In genomic region chr2:130778781-130779180, GRCh38 we compare ENCODE assay signal across 10 cellular contexts. TPM values are rescaled to one million over a fixed set of nuclear protein-coding genes. Genes with fewer than 3 reads are reported as not detected.
"Had no signal": no experiment of that assay in that cellular context is flagged by ENCODE, and none has a peak within 500 bp of the region (broad histone marks: within the 10 kb centered on the region; RNA-seq: fewer than 3 reads in every experiment).

No MANE protein-coding gene starts in this region.

- DNase-seq: GM23248, GOT3, H7, HFFc6 had no signal

- H3K27ac Mint-ChIP-seq: HFFc6, IgD-negative memory B cell had no signal

- H3K27ac ChIP-seq: GM23248, HL-60 had no signal

- H3K4me3 ChIP-seq: GM23248, HAP-1 had no signal

- H3K4me3 Mint-ChIP-seq: HFFc6, IgD-negative memory B cell had no signal

- FAIRE-seq: HepG2 had no signal

- H3K36me3 ChIP-seq: HAP-1 had no signal

- H3K9me3 ChIP-seq: HAP-1 had no signal

- H3K36me3 Mint-ChIP-seq: IgD-negative memory B cell had no signal

- H3K9ac ChIP-seq: GM23248 had no signal

- H3K4me1 ChIP-seq: HAP-1 had no signal

RNA-seq across cellular contexts. Expression of gene AMER3, which starts 23.4 kb away (rescaled TPM):
- total RNA-seq: GM23248, H4, HepG2, HFFc6, HT1080 had no signal
- polyA plus RNA-seq: GM23248, HepG2, IgD-negative memory B cell had no signal

RNA-seq across cellular contexts. Expression of gene GPR148, which starts 49.9 kb away (rescaled TPM):
- total RNA-seq: GM23248, H4, HepG2, HFFc6, HT1080 had no signal
- polyA plus RNA-seq: GM23248, HepG2, IgD-negative memory B cell had no signal
